In the genomic region with DNA sequence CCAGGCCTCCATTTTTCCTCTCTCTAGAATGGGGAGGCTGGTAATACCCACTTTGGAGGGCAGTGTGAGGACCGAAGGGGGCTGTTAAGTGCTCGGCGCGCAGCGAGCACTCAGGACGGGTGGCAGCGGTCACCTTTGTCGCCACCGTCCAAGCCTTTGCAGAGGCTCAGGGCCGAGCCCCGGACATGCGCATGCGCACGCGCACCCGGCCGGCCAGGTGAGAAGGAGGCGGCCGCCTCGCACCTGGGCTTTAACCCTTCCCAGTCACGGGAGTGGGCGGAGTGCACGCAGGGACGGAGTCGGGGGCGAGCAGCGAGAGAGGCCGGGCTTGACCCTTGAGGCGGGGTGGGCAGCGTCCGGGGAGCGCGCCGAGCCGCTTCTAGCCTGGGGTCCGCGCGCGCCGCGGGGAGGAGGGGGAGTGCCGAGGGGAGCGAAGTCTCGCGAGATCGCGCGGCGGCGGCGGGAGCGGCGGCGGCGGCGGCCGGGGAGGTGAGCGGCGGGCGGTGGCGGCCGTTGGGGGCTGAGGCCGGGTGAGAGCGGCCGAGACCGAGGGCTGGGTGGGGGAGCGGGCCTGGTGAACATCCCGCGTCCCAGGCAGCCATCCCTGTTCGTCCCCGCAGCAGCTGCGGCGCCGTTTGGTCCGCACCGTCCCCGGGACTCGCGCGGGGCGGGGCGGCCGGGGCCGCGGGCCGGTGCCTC, we compare ENCODE assay signal across 8 cellular contexts. TPM values are rescaled to one million over a fixed set of nuclear protein-coding genes. Genes with fewer than 3 reads are reported as not detected.
DNase-seq lines count a peak whose midpoint lies in the region; ATAC-seq, FAIRE-seq and TF ChIP-seq lines count a peak whose summit lies in the region.

A gene with protein sequence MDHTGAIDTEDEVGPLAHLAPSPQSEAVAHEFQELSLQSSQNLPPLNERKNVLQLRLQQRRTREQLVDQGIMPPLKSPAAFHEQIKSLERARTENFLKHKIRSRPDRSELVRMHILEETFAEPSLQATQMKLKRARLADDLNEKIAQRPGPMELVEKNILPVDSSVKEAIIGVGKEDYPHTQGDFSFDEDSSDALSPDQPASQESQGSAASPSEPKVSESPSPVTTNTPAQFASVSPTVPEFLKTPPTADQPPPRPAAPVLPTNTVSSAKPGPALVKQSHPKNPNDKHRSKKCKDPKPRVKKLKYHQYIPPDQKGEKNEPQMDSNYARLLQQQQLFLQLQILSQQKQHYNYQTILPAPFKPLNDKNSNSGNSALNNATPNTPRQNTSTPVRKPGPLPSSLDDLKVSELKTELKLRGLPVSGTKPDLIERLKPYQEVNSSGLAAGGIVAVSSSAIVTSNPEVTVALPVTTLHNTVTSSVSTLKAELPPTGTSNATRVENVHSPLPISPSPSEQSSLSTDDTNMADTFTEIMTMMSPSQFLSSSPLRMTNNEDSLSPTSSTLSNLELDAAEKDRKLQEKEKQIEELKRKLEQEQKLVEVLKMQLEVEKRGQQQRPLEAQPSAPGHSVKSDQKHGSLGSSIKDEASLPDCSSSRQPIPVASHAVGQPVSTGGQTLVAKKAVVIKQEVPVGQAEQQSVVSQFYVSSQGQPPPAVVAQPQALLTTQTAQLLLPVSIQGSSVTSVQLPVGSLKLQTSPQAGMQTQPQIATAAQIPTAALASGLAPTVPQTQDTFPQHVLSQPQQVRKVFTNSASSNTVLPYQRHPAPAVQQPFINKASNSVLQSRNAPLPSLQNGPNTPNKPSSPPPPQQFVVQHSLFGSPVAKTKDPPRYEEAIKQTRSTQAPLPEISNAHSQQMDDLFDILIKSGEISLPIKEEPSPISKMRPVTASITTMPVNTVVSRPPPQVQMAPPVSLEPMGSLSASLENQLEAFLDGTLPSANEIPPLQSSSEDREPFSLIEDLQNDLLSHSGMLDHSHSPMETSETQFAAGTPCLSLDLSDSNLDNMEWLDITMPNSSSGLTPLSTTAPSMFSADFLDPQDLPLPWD (plus strand): TSS at position 443 of the 699 bp plus-strand sequence. CDS start 69,288 bp downstream, outside the sequence.

- no peak for TF ChIP-seq CTCF in HFFc6 (IDR thresholded peaks at IDR 0.05)
- no peak for TF ChIP-seq CTCF in astrocyte (IDR thresholded peaks at IDR 0.05; ENCODE audit: insufficient read depth, low read depth, low read length)
- TF ChIP-seq CTCF in hepatocyte (IDR thresholded peaks at IDR 0.05; ENCODE audit: poor library complexity): no peak

- H3K9me3 Mint-ChIP-seq in HFFc6: no peaks in the 10 kb centered on the region
- no peaks in the 10 kb centered on the region for H3K9me3 Mint-ChIP-seq in T-helper 2 cell treated with Interferon-gamma antibody and Interleukin-4, amounts not matched to agents 5 μg/mL and 100 μg/mL, for 36 hours
- H3K9me3 Mint-ChIP-seq in astrocyte (ENCODE audit: unreplicated experiment): no peaks in the 10 kb centered on the region

- no peaks in the 10 kb centered on the region for H3K9me2 ChIP-seq in hepatocyte (replicated peaks; ENCODE audit: insufficient read depth)

- FAIRE-seq in GM12891 (lab: Jason Lieb, UNC) (peak; percentile 89), astrocyte (lab: Jason Lieb, UNC) (no peak)

- peak within 1 kb of the TSS; percentile 95 for H3K9ac ChIP-seq in astrocyte (ENCODE audit: low read length)

- H3K4me1 Mint-ChIP-seq in HFFc6 (ENCODE audit: low read depth) (peaks cover 8% of the 10 kb centered on the region), astrocyte (ENCODE audit: low read depth, unreplicated experiment) (no peaks in the 10 kb centered on the region)
- H3K4me1 Mint-ChIP-seq in T-helper 2 cell treated with Interferon-gamma antibody and Interleukin-4, amounts not matched to agents 5 μg/mL and 100 μg/mL, for 36 hours (ENCODE audit: low read depth): peaks cover 15% of the 10 kb centered on the region

- H3K27ac Mint-ChIP-seq in HFFc6 (peak within 1 kb of the TSS; percentile 74), astrocyte (ENCODE audit: unreplicated experiment) (no peak within 1 kb of the TSS)
- H3K27ac Mint-ChIP-seq in T-helper 2 cell treated with Interferon-gamma antibody and Interleukin-4, amounts not matched to agents 5 μg/mL and 100 μg/mL, for 36 hours: peak within 1 kb of the TSS; percentile 73

- no peaks in the 10 kb centered on the region for H3K9me3 ChIP-seq in astrocyte (ENCODE audit: insufficient read depth, low read depth, low read length)
- no peaks in the 10 kb centered on the region for H3K9me3 ChIP-seq in hepatocyte (ENCODE audit: low read depth)
- H3K9me3 ChIP-seq in aorta (ENCODE audit: control insufficient read depth, low read length): no peaks in the 10 kb centered on the region

- H3K27me3 Mint-ChIP-seq in HFFc6 (ENCODE audit: insufficient read depth) (peaks cover 9% of the 10 kb centered on the region; the same call in 1 of the 2 replicates), astrocyte (ENCODE audit: low read depth, unreplicated experiment) (no peaks in the 10 kb centered on the region)
- H3K27me3 Mint-ChIP-seq in T-helper 2 cell treated with Interferon-gamma antibody and Interleukin-4, amounts not matched to agents 5 μg/mL and 100 μg/mL, for 36 hours (ENCODE audit: low read depth): peaks cover 3% of the 10 kb centered on the region

- H4K20me1 ChIP-seq in astrocyte (ENCODE audit: insufficient read depth, low read length) (no peaks in the 10 kb centered on the region), hepatocyte (ENCODE audit: insufficient read depth, poor library complexity, severe bottlenecking) (no peaks in the 10 kb centered on the region)

- no peaks in the 10 kb centered on the region for H3K27me3 ChIP-seq in astrocyte (ENCODE audit: insufficient read depth, low read length)
- no peaks in the 10 kb centered on the region for H3K27me3 ChIP-seq in hepatocyte
- H3K27me3 ChIP-seq in aorta (ENCODE audit: control insufficient read depth in 1 of 2, insufficient read depth in 2 of 2, low read length in 1 of 2): no peaks in the 10 kb centered on the region

- under 1% methylated on average over 25 of the region's 86 CpGs for WGBS in hepatocyte (ENCODE audit: low lambda C conversion rate, missing lambda C conversion rate)
- 0 to 1% methylated on average over 38 to 86 of the region's 86 CpGs for whole genome bisulfite sequencing in aorta, 2 donors

- H3K4me3 ChIP-seq in astrocyte (ENCODE audit: insufficient read depth, low read depth, low read length) (peak within 1 kb of the TSS; percentile 89), hepatocyte (peak within 1 kb of the TSS; percentile 93), aorta (ENCODE audit: low read length in 2 of 2) (peak within 1 kb of the TSS; percentile 27 to 89)

- peak within 1 kb of the TSS; percentile 93 for H3K4me3 Mint-ChIP-seq in HFFc6
- H3K4me3 Mint-ChIP-seq in T-helper 2 cell treated with Interferon-gamma antibody and Interleukin-4, amounts not matched to agents 5 μg/mL and 100 μg/mL, for 36 hours: peak within 1 kb of the TSS; percentile 88
- peak within 1 kb of the TSS; percentile 96 for H3K4me3 Mint-ChIP-seq in astrocyte (ENCODE audit: unreplicated experiment)

- H3K36me3 Mint-ChIP-seq in HFFc6 (ENCODE audit: low read depth) (no peaks in the 10 kb centered on the region), astrocyte (ENCODE audit: low read depth, unreplicated experiment) (no peaks in the 10 kb centered on the region)
- no peaks in the 10 kb centered on the region for H3K36me3 Mint-ChIP-seq in T-helper 2 cell treated with Interferon-gamma antibody and Interleukin-4, amounts not matched to agents 5 μg/mL and 100 μg/mL, for 36 hours (ENCODE audit: low read depth)

- H3K4me2 ChIP-seq in astrocyte (ENCODE audit: low read length) (peak within 1 kb of the TSS; percentile 99), hepatocyte (peak within 1 kb of the TSS; percentile 95)

- ATAC-seq in aorta (ENCODE audit: low FRiP score): peak; percentile 91

- TF ChIP-seq POLR2A in GM12891 (IDR thresholded peaks at IDR 0.05; ENCODE audit: low read depth, low read length): no peak; the same call in 1 of the 2 replicates

- intact Hi-C loops in aorta (cut with DNase I): loop anchor here in 1 of 2 donors (10.0 kb wide), 1 partner anchor 114 kb away; no protein-coding TSS in a partner anchor

- DNase-seq in GM12891 (ENCODE audit: insufficient read length, low spot score): peak; percentile 80
- peak; percentile 27 for DNase-seq in HFFc6
- DNase-seq in NCI-H1092 (lab: John Stamatoyannopoulos, UW): peak; percentile 68
- peak; percentile 76 for DNase-seq in T-helper 2 cell treated with Interferon-gamma antibody and Interleukin-4, amounts not matched to agents 5 μg/mL and 100 μg/mL, for 36 hours (ENCODE audit: low spot score)
- no peak for DNase-seq in astrocyte (ENCODE audit: low read depth)
- DNase-seq in hepatocyte (ENCODE audit: low spot score): peak; percentile 92
- peak; percentile 94 for DNase-seq in retina
- DNase-seq in aorta: peak; percentile 84 to 95

- H3K27ac ChIP-seq in astrocyte (ENCODE audit: low read depth, low read length) (peak within 1 kb of the TSS; percentile 74), hepatocyte (peak within 1 kb of the TSS; percentile 96), aorta (ENCODE audit: low read depth in 1 of 2, low read length in 2 of 2) (no peak within 1 kb of the TSS)

- H3K36me3 ChIP-seq in astrocyte (ENCODE audit: insufficient read depth, low read length) (no peaks in the 10 kb centered on the region), hepatocyte (replicated peaks; ENCODE audit: insufficient read depth, low read depth) (no peaks in the 10 kb centered on the region), aorta (ENCODE audit: control insufficient read depth in 1 of 2, insufficient read depth in 2 of 2, low read length in 1 of 2) (no peaks in the 10 kb centered on the region)

- H3K4me1 ChIP-seq in astrocyte (ENCODE audit: insufficient read depth, low read length) (peaks cover 8% of the 10 kb centered on the region), hepatocyte (ENCODE audit: insufficient read depth) (peaks cover 19% of the 10 kb centered on the region), aorta (ENCODE audit: control insufficient read depth in 1 of 2, insufficient read depth in 2 of 2, low read length in 2 of 2) (no peaks in the 10 kb centered on the region)

- H2AFZ ChIP-seq in astrocyte (ENCODE audit: low read depth, low read length) (peak within 1 kb of the TSS; percentile 100), hepatocyte (peak within 1 kb of the TSS; percentile 99)

- H3K79me2 ChIP-seq in astrocyte (ENCODE audit: insufficient read depth, low read length): peaks cover 33% of the 10 kb centered on the region
- H3K79me2 ChIP-seq in hepatocyte: peaks cover 47% of the 10 kb centered on the region

TF ChIP-seq in GM12891, 5 proteins besides CTCF, POLR2A, EP300 and RAD21:
- no peak for TF ChIP-seq PAX5 (IDR thresholded peaks at IDR 0.05; ENCODE audit: insufficient read depth, low read length, severe bottlenecking)
- TF ChIP-seq SPI1 (IDR thresholded peaks at IDR 0.05; ENCODE audit: low read depth, low read length): no peak
- no peak for TF ChIP-seq POLR2AphosphoS5 (IDR thresholded peaks at IDR 0.05; ENCODE audit: low read depth, low read length)
- no peak for TF ChIP-seq POU2F2 (IDR thresholded peaks at IDR 0.05; ENCODE audit: low read depth, low read length)
- TF ChIP-seq TAF1 (IDR thresholded peaks at IDR 0.05; ENCODE audit: low read depth, low read length): no peak

RNA-seq across cellular contexts. Expression of the gene that starts here (rescaled TPM):
- polyA plus RNA-seq in GM12891 (2012; ENCODE audit: low read depth, missing spikeins): 3.6 TPM
- 10 to 100 TPM; 10.3 to 16.9 (median 14.0) TPM for total RNA-seq in HFFc6 (2021; fragmentation: NEBNext Ultra II Directional; extraction: Animal tissue kit (Norgen Biotek cat#: 25700))
- 24.5 and 32.5 TPM in 2 replicates for total RNA-seq in astrocyte
- 21.2 and 27.9 TPM in 2 replicates for total RNA-seq in hepatocyte
- 10.9 and 17.2 TPM in 2 replicates for polyA plus RNA-seq in hepatocyte
- 100 to 1,000 TPM in 1 of 2 donors, 10 to 100 TPM in 1; 61.1 to 108 TPM for total RNA-seq in aorta
- 1 to 10 TPM; 6.2 to 7.5 TPM for polyA plus RNA-seq in aorta

Comparison
In these comparisons a context has a peak if more than half of its experiments do, and no peak if none do; other contexts are left out.
1. H3K27ac ChIP-seq: peak in astrocyte (single experiment) and hepatocyte (single experiment); none in aorta (0 of 2).
2. Peak in every context shown above with its lines, with median percentiles within 50 percentile points of each other: H3K4me3 Mint-ChIP-seq and H3K4me3 ChIP-seq.